8 cellular contexts compared by ENCODE assay signal in the genomic region with DNA sequence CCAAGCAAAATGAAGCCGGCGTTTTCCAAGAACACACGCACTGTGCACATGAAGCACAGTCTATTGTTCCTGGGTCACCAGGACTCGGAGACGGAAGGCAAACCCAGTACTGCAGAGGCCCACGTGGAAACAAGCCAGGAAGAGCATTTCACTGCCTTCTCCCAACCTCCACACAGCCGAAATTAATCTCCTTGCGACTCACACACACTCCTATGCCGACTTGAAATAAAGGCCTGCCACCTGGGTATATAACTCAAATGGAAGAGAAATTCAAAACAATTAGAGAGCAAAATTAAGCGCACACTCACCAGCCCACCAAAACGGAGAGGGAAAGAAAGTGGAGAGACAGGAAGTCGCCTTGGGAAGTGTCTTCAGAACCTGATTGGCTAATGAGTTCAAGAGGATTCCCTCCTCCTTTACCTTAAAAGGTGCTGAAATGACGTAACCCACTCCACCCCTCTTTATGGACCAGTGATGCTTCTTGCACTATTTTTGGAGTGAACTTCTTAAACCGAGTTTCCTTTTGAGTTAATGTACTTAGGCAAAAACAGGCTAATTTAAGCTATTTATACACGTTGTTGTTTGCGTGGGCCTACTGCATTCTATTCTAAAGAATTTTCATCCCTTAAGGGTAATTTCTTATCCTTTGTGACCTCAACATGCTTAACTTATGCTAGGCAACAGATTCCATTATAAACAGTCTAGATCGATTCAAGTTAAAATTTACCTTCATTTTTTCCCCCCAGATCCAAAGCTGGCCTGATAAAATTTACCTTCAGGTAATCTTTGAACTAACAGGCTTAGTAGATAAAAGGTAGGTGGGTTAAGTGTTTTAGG. TPM values are rescaled to one million over a fixed set of nuclear protein-coding genes. Genes with fewer than 3 reads are reported as not detected.
DNase-seq lines count a peak whose midpoint lies in the region; ATAC-seq and TF ChIP-seq lines count a peak whose summit lies in the region.

A gene with protein sequence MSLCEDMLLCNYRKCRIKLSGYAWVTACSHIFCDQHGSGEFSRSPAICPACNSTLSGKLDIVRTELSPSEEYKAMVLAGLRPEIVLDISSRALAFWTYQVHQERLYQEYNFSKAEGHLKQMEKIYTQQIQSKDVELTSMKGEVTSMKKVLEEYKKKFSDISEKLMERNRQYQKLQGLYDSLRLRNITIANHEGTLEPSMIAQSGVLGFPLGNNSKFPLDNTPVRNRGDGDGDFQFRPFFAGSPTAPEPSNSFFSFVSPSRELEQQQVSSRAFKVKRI (minus strand): TSS at position 334 of the 837 bp plus-strand sequence. CDS start 16,756 bp downstream, outside the sequence.

- peak within 1 kb of the TSS; percentile 92 for H3K4me3 ChIP-seq in HUES6 (ENCODE audit: low read depth, low read length)
- H3K4me3 ChIP-seq in OCI-LY1 (ENCODE audit: low read depth, low read length, poor library complexity, severe bottlenecking) = peak within 1 kb of the TSS; percentile 95
- peak within 1 kb of the TSS; percentile 63 to 77 for H3K4me3 ChIP-seq in esophagus (ENCODE audit: low read depth in 1 of 2, low read length in 2 of 2)
- H3K4me3 ChIP-seq in mucosa of descending colon = peak within 1 kb of the TSS; percentile 30

- H3K36me3 ChIP-seq in HUES6 (ENCODE audit: control insufficient read depth, insufficient read depth, low read length) (peaks cover 30% of the 10 kb centered on the region), OCI-LY1 (ENCODE audit: insufficient read depth, low read length) (peaks cover 3% of the 10 kb centered on the region; the same call in 1 of the 2 replicates), esophagus (ENCODE audit: control insufficient read depth in 2 of 2, insufficient read depth in 2 of 2, low read length in 1 of 2) (no peaks in the 10 kb centered on the region), mucosa of descending colon (ENCODE audit: low read depth) (no peaks in the 10 kb centered on the region)

- H3K4me2 ChIP-seq in OCI-LY1 (ENCODE audit: low read length) = peak within 1 kb of the TSS; percentile 84

- H3K9ac ChIP-seq in HUES6 (ENCODE audit: low read length) = peak within 1 kb of the TSS; percentile 97
- H3K9ac ChIP-seq in OCI-LY1 (ENCODE audit: low read length) = peak within 1 kb of the TSS; percentile 88

- H3K79me2 ChIP-seq in OCI-LY1 (ENCODE audit: insufficient read depth, low read length) = peaks cover 30% of the 10 kb centered on the region

- H3K9me3 ChIP-seq in HUES6 (ENCODE audit: control insufficient read depth, insufficient read depth, low read depth, low read length) (no peaks in the 10 kb centered on the region), OCI-LY1 (ENCODE audit: low read length) (no peaks in the 10 kb centered on the region), esophagus (ENCODE audit: control insufficient read depth in 2 of 2, insufficient read depth in 1 of 2, low read depth in 1 of 2, low read length in 1 of 2) (no peaks in the 10 kb centered on the region), mucosa of descending colon (no peaks in the 10 kb centered on the region)

- peaks cover 7% of the 10 kb centered on the region; the same call in 1 of the 2 replicates for H3F3A ChIP-seq in OCI-LY1 (ENCODE audit: insufficient read depth, low read length)

- no peaks in the 10 kb centered on the region for H3K27me3 ChIP-seq in HUES6 (ENCODE audit: control insufficient read depth, insufficient read depth, low read length)
- no peaks in the 10 kb centered on the region for H3K27me3 ChIP-seq in OCI-LY1 (ENCODE audit: insufficient read depth, low read length)
- H3K27me3 ChIP-seq in esophagus (ENCODE audit: control insufficient read depth in 1 of 2, insufficient read depth in 2 of 2, low read length in 2 of 2) = no peaks in the 10 kb centered on the region

- H3K27ac ChIP-seq in HUES6 (ENCODE audit: low read depth, low read length) = peak within 1 kb of the TSS; percentile 89
- peak within 1 kb of the TSS; percentile 47 for H3K27ac ChIP-seq in OCI-LY1 (ENCODE audit: low read depth, low read length, poor library complexity, severe bottlenecking)
- H3K27ac ChIP-seq in esophagus (ENCODE audit: low read depth in 2 of 2, low read length in 1 of 2) = peak within 1 kb of the TSS; percentile 82 to 95

- H3K9me2 ChIP-seq in OCI-LY1 (ENCODE audit: low read depth, low read length) = no peaks in the 10 kb centered on the region

- peak; percentile 96 for ATAC-seq in GM21515 (IDR thresholded peaks at IDR 0.05; ENCODE audit: unreplicated experiment)
- peak; percentile 99 for ATAC-seq in mucosa of descending colon
- ATAC-seq in stimulated activated naive CD8-positive, alpha-beta T cell treated with anti-CD3 and anti-CD28 coated beads, Interleukin-15, amount 100 ng/mL, for 72 hours = peak; percentile 98

- peak; percentile 99 for DNase-seq in DMS79 treated with DMSO at 0.1 percent for 48 hours (lab: John Stamatoyannopoulos, UW)
- DNase-seq in activated T-cell treated with anti-CD3 and anti-CD28 coated beads for 48 hours (ENCODE audit: low read depth) = peak; percentile 22
- peak in 2 of 3 donors; percentile 40 to 78 for DNase-seq in mucosa of descending colon
- peak; percentile 24 to 34 for DNase-seq in stimulated activated naive CD8-positive, alpha-beta T cell treated with anti-CD3 and anti-CD28 coated beads, Interleukin-15, amount 100 ng/mL, for 72 hours

- no peak for TF ChIP-seq CTCF in OCI-LY1 (IDR thresholded peaks at IDR 0.05; ENCODE audit: low read length)
- TF ChIP-seq CTCF in mucosa of descending colon (IDR thresholded peaks at IDR 0.05) = no peak

- peak within 1 kb of the TSS; percentile 83 to 95 for H3K4me3 Mint-ChIP-seq in stimulated activated naive CD8-positive, alpha-beta T cell treated with anti-CD3 and anti-CD28 coated beads, Interleukin-15, amount 100 ng/mL, for 72 hours

- no peaks in the 10 kb centered on the region for H3K27me3 Mint-ChIP-seq in stimulated activated naive CD8-positive, alpha-beta T cell treated with anti-CD3 and anti-CD28 coated beads, Interleukin-15, amount 100 ng/mL, for 72 hours

- peaks cover 8% of the 10 kb centered on the region; the same call in 1 of the 2 replicates for H3K4me1 ChIP-seq in HUES6 (ENCODE audit: control insufficient read depth, insufficient read depth, low read length)
- H3K4me1 ChIP-seq in OCI-LY1 (ENCODE audit: insufficient read depth, low read length, severe bottlenecking) = peaks cover 23% of the 10 kb centered on the region
- H3K4me1 ChIP-seq in esophagus (ENCODE audit: control insufficient read depth in 2 of 2, insufficient read depth in 2 of 2, low read length in 1 of 2) = no peaks in the 10 kb centered on the region
- H3K4me1 ChIP-seq in mucosa of descending colon (ENCODE audit: low read depth) = peaks cover 6% of the 10 kb centered on the region

- 1% methylated on average over 17 of the region's 17 CpGs for WGBS in esophagus, 2 donors

- peak within 1 kb of the TSS; percentile 87 to 88 for H3K27ac Mint-ChIP-seq in stimulated activated naive CD8-positive, alpha-beta T cell treated with anti-CD3 and anti-CD28 coated beads, Interleukin-15, amount 100 ng/mL, for 72 hours

- intact Hi-C loops in mucosa of descending colon (cut with DNase I, micrococcal nuclease) = loop anchor here in 1 of 2 donors (10.0 kb wide), 1 partner anchor 352 kb away; a partner anchor contains a TSS

- H2AFZ ChIP-seq in OCI-LY1 (ENCODE audit: low read length) = peak within 1 kb of the TSS; percentile 80

- H3K9me3 Mint-ChIP-seq in stimulated activated naive CD8-positive, alpha-beta T cell treated with anti-CD3 and anti-CD28 coated beads, Interleukin-15, amount 100 ng/mL, for 72 hours = no peaks in the 10 kb centered on the region

- H3K4me1 Mint-ChIP-seq in stimulated activated naive CD8-positive, alpha-beta T cell treated with anti-CD3 and anti-CD28 coated beads, Interleukin-15, amount 100 ng/mL, for 72 hours = peaks cover 39% of the 10 kb centered on the region

- no peaks in the 10 kb centered on the region for H4K20me1 ChIP-seq in OCI-LY1 (ENCODE audit: insufficient read depth, low read length)

RNA-seq across cellular contexts. Expression of the gene that starts here (rescaled TPM):
- 10 to 100 TPM; 28.5 to 31.6 TPM for polyA plus RNA-seq in esophagus
- total RNA-seq in mucosa of descending colon = 10 to 100 TPM; 27.6 to 36.0 (median 28.0) TPM

Comparison
In these comparisons a context has a peak if more than half of its experiments do, and no peak if none do; other contexts are left out.
1. Peak in every context shown above with its lines: DNase-seq, ATAC-seq, H3K4me3 ChIP-seq and H3K27ac ChIP-seq.
2. DNase-seq: peak in every context shown above with its lines; median percentile 99 in DMS79 treated with DMSO at 0.1 percent for 48 hours; 59 in mucosa of descending colon; 29 in stimulated activated naive CD8-positive, alpha-beta T cell treated with anti-CD3 and anti-CD28 coated beads, Interleukin-15, amount 100 ng/mL, for 72 hours; 22 in activated T-cell treated with anti-CD3 and anti-CD28 coated beads for 48 hours.
3. H3K4me3 ChIP-seq: peak in every context shown above with its lines; median percentile 95 in OCI-LY1; 92 in HUES6; 70 in esophagus; 30 in mucosa of descending colon.